In genomic region chr1:42462828-42463763, GRCh38 we compare ENCODE assay signal across 8 cellular contexts. TPM values are rescaled to one million over a fixed set of nuclear protein-coding genes. Genes with fewer than 3 reads are reported as not detected.
DNase-seq lines count a peak whose midpoint lies in the region; TF ChIP-seq lines count a peak whose summit lies in the region.

Gene CCDC30 (plus strand): TSS chr1:42463286. CDS start chr1:42480552, 17,266 bp downstream.

- H3K9me3 ChIP-seq in neutrophil (no peaks in the 10 kb centered on the region), subcutaneous abdominal adipose tissue (ENCODE audit: control insufficient read depth in 5 of 5, low read length in 5 of 5) (no peaks in the 10 kb centered on the region)

- CTCF ChIA-PET in activated naive CD4-positive, alpha-beta T cell treated with anti-CD3 and anti-CD28 coated beads, Interleukin-2, amount 10 ng/mL, durations not matched to agents 7 days and 5 days (lab: Charles Lee), result interaction anchor here (0.6 kb wide), 1 partner anchor 818 kb away, joined by 4 read pairs; no protein-coding TSS in a partner anchor

- H3K4me3 ChIP-seq in neutrophil (ENCODE audit: low read depth in 1 of 2, low read length in 1 of 2), result peak within 1 kb of the TSS; percentile 13 to 36
- peak within 1 kb of the TSS; percentile 80 to 90 (median 87) for H3K4me3 ChIP-seq in subcutaneous abdominal adipose tissue (ENCODE audit: low read depth in 1 of 5, low read length in 5 of 5)

- H3K36me3 ChIP-seq in neutrophil, result peaks cover 47% of the 10 kb centered on the region
- H3K36me3 ChIP-seq in subcutaneous abdominal adipose tissue (ENCODE audit: control insufficient read depth in 5 of 5, insufficient read depth in 5 of 5, low read length in 5 of 5), result peaks cover 12 to 30% (median 24%) of the 10 kb centered on the region in 5 donors

- no peak within 1 kb of the TSS for H3K27ac ChIP-seq in neutrophil
- peak within 1 kb of the TSS; percentile 47 for H3K27ac ChIP-seq in subcutaneous abdominal adipose tissue (ENCODE audit: low read depth, low read length)

- H3K9me3 Mint-ChIP-seq in HFFc6, result no peaks in the 10 kb centered on the region
- no peaks in the 10 kb centered on the region for H3K9me3 Mint-ChIP-seq in activated naive CD4-positive, alpha-beta T cell treated with anti-CD3 and anti-CD28 coated beads, Interleukin-2, amount 10 ng/mL, durations not matched to agents 7 days and 5 days

- 0 out of 2 replicates have a peak, but pooled peaks cover 5% of the 10 kb centered on the region for H3K36me3 Mint-ChIP-seq in HFFc6 (ENCODE audit: low read depth)
- peaks cover 37% of the 10 kb centered on the region for H3K36me3 Mint-ChIP-seq in activated naive CD4-positive, alpha-beta T cell treated with anti-CD3 and anti-CD28 coated beads, Interleukin-2, amount 10 ng/mL, durations not matched to agents 7 days and 5 days

- peaks cover 17 to 18% of the 10 kb centered on the region in 2 experiments for H3K4me1 ChIP-seq in neutrophil (ENCODE audit: control insufficient read depth in 1 of 2, insufficient read depth in 1 of 2, low read depth in 1 of 2, low read length in 1 of 2)
- peaks cover 3 to 16% (median 14%) of the 10 kb centered on the region in 5 donors for H3K4me1 ChIP-seq in subcutaneous abdominal adipose tissue (ENCODE audit: control insufficient read depth in 5 of 5, insufficient read depth in 5 of 5, low read length in 5 of 5)

- peaks cover 9% of the 10 kb centered on the region for H3K27me3 Mint-ChIP-seq in HFFc6 (ENCODE audit: insufficient read depth)
- peaks cover 10% of the 10 kb centered on the region for H3K27me3 Mint-ChIP-seq in activated naive CD4-positive, alpha-beta T cell treated with anti-CD3 and anti-CD28 coated beads, Interleukin-2, amount 10 ng/mL, durations not matched to agents 7 days and 5 days

- DNase-seq in GM03348 (ENCODE audit: low spot score) (peak; percentile 99), HFFc6 (peak; percentile 99), NAMALWA (ENCODE audit: low spot score) (peak; percentile 99), SK-N-DZ (ENCODE audit: low spot score) (peak; percentile 96), germinal center (ENCODE audit: low spot score) (peak; percentile 98)
- DNase-seq in activated naive CD4-positive, alpha-beta T cell treated with anti-CD3 and anti-CD28 coated beads, Interleukin-2, amount 10 ng/mL, durations not matched to agents 7 days and 5 days, result peak; percentile 98

- H3K4me1 Mint-ChIP-seq in HFFc6 (ENCODE audit: low read depth), result peaks cover 21% of the 10 kb centered on the region
- H3K4me1 Mint-ChIP-seq in activated naive CD4-positive, alpha-beta T cell treated with anti-CD3 and anti-CD28 coated beads, Interleukin-2, amount 10 ng/mL, durations not matched to agents 7 days and 5 days, result peaks cover 44% of the 10 kb centered on the region

- peak within 1 kb of the TSS in 4 of 5 donors; percentile 51 to 68 (median 65) for H3K9ac ChIP-seq in subcutaneous abdominal adipose tissue (ENCODE audit: low read length in 5 of 5)

- TF ChIP-seq CTCF in HFFc6 (IDR thresholded peaks at IDR 0.05) (no peak), neutrophil (IDR thresholded peaks at IDR 0.05) (no peak)

- peak within 1 kb of the TSS; percentile 92 for H3K4me3 Mint-ChIP-seq in HFFc6
- peak within 1 kb of the TSS; percentile 67 for H3K4me3 Mint-ChIP-seq in activated naive CD4-positive, alpha-beta T cell treated with anti-CD3 and anti-CD28 coated beads, Interleukin-2, amount 10 ng/mL, durations not matched to agents 7 days and 5 days

- H3K27me3 ChIP-seq in neutrophil (peaks cover 20% of the 10 kb centered on the region), subcutaneous abdominal adipose tissue (ENCODE audit: control insufficient read depth in 5 of 5, insufficient read depth in 4 of 5, low read length in 5 of 5) (no peaks in the 10 kb centered on the region)

- H3K27ac Mint-ChIP-seq in HFFc6, result peak within 1 kb of the TSS; percentile 92
- peak within 1 kb of the TSS; percentile 72 for H3K27ac Mint-ChIP-seq in activated naive CD4-positive, alpha-beta T cell treated with anti-CD3 and anti-CD28 coated beads, Interleukin-2, amount 10 ng/mL, durations not matched to agents 7 days and 5 days

RNA-seq across cellular contexts. Expression of gene CCDC30, which starts in this region (rescaled TPM):
- 1 to 10 TPM in 1 of 6 experiments, under 1 TPM in 5; 0.18 to 1.2 (median 0.31) TPM for total RNA-seq in HFFc6 (2021; fragmentation: NEBNext Ultra II Directional; extraction: Animal tissue kit (Norgen Biotek cat#: 25700))
- 0.16 and 0.22 TPM in 2 replicates for polyA plus RNA-seq in SK-N-DZ (2014; cell fraction: cytosol; rRNA removed)
- 0.47 and 0.79 TPM in 2 replicates for polyA plus RNA-seq in SK-N-DZ (2014; cell fraction: nucleus; rRNA removed)
